27 cellular contexts compared by ENCODE assay signal in the genomic region with DNA sequence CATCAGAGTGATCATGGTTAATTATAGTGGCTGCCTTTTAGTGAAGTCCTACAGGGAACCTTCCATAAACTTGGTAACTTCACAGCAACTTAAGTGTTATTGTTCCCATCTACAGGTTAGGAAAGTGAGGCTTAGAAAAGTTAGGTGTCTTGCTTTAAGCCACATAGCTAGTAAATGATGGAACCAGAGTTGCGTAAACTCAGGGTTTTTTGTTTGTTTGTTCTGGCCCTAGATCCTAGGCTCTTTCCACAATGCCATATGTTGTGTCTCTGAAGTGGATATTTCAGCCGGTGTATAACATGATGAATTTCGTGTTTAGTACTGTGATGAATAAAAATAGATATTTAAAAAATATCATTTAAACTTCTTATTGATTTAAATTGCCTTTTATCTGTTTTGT. TPM values are rescaled to one million over a fixed set of nuclear protein-coding genes. Genes with fewer than 3 reads are reported as not detected.
"Had no signal": no experiment of that assay in that cellular context is flagged by ENCODE, and none has a peak within 500 bp of the region (broad histone marks: within the 10 kb centered on the region; RNA-seq: fewer than 3 reads in every experiment).

No MANE protein-coding gene starts in this region.

- H3K4me3 ChIP-seq: stomach, suprapubic skin, testis, thoracic aorta, thyroid gland, tibial artery, tibial nerve, transverse colon, upper lobe of left lung, upper lobe of right lung, uterus, vagina had no signal

- FAIRE-seq: urothelium cell line had no signal

- H3K27me3 ChIP-seq: suprapubic skin, testis, thyroid gland, tibial artery, tibial nerve, upper lobe of left lung, upper lobe of right lung, uterus, vagina had no signal

- H3K27ac ChIP-seq: stomach, suprapubic skin, testis, thoracic aorta, thyroid gland, tibial artery, tibial nerve, transverse colon, upper lobe of left lung, upper lobe of right lung, uterus, vagina had no signal

- H3K9me3 ChIP-seq: stomach, suprapubic skin, testis, thoracic aorta, thyroid gland, tibial artery, tibial nerve, transverse colon, upper lobe of left lung, upper lobe of right lung, uterus, vagina had no signal

- ATAC-seq: stimulated activated effector memory CD8-positive, alpha-beta T cell treated with anti-CD3 and anti-CD28 coated beads, Interleukin-12 subunit alpha, Interleukin-12 subunit beta, amount 100 ng/mL, for 72 hours; stimulated activated memory B cell treated with anti-CD40 and anti-IgM and Interleukin-4, amounts not matched to agents 10 μg/mL and 1 μg/mL and 100 μg/mL, for 72 hours; stimulated activated naive B cell treated with anti-CD40 and anti-IgM and Interleukin-4, amounts not matched to agents 10 μg/mL and 1 μg/mL and 100 μg/mL, for 72 hours; stimulated activated naive CD8-positive, alpha-beta T cell treated with anti-CD3 and anti-CD28 coated beads, Interleukin-15, amount 100 ng/mL, for 72 hours; stimulated activated naive CD8-positive, alpha-beta T cell treated with anti-CD3 and anti-CD28 coated beads, Interleukin-15, Interleukin-2, amounts not matched to agents 100 U/mL and 50 U/mL, for 24 hours; upper lobe of right lung had no signal

- DNase-seq: stimulated activated CD4-positive, alpha-beta T cell treated with anti-CD3 and anti-CD28 coated beads, Interleukin-2, amount 100 ng/mL, for 48 hours; stimulated activated CD4-positive, alpha-beta T cell treated with anti-CD3 and anti-CD28 coated beads, Interleukin-4, amount 100 ng/mL, for 1 hour; stimulated activated CD4-positive, alpha-beta T cell treated with anti-CD3 and anti-CD28 coated beads, Interleukin-4, amount 100 ng/mL, for 24 hours; stimulated activated CD4-positive, alpha-beta T cell treated with anti-CD3 and anti-CD28 coated beads, Interleukin-4, amount 100 ng/mL, for 4 hours; stimulated activated CD8-positive, alpha-beta memory T cell treated with anti-CD3 and anti-CD28 coated beads, Interleukin-4, amount 100 ng/mL, for 48 hours; stimulated activated naive B cell treated with anti-CD40 and anti-IgM and Interleukin-4, amounts not matched to agents 10 μg/mL and 1 μg/mL and 100 μg/mL, for 72 hours; stimulated activated naive CD4-positive, alpha-beta T cell; stimulated activated naive CD4-positive, alpha-beta T cell treated with Interleukin-2 at 50 U/mL for 16 hours; stimulated activated naive CD8-positive, alpha-beta T cell treated with anti-CD3 and anti-CD28 coated beads, Interleukin-15, amount 100 ng/mL, for 72 hours; stimulated activated naive CD8-positive, alpha-beta T cell treated with anti-CD3 and anti-CD28 coated beads, Interleukin-15, Interleukin-2, amounts not matched to agents 100 U/mL and 50 U/mL, for 24 hours; stomach; substantia nigra; testis; thyroid gland; tibial artery; transverse colon; trophoblast cell; upper lobe of left lung; upper lobe of right lung; uterus had no signal

- H3K36me3 ChIP-seq: stomach, suprapubic skin, thoracic aorta, thyroid gland, tibial artery, tibial nerve, transverse colon, upper lobe of left lung, upper lobe of right lung, uterus, vagina had no signal

- H3K4me1 ChIP-seq: stomach, suprapubic skin, testis, thyroid gland, tibial artery, tibial nerve, upper lobe of left lung, upper lobe of right lung, uterus, vagina had no signal

RNA-seq across cellular contexts. Expression of a gene that starts 27.6 kb away (rescaled TPM):
- total RNA-seq: thoracic aorta, vagina had no signal
